ENCODE assay signal across 22 cellular contexts in genomic region chr10:20181408-20181807, GRCh38.
"Had no signal": no experiment of that assay in that cellular context is flagged by ENCODE, and none has a peak within 500 bp of the region (broad histone marks: within the 10 kb centered on the region; RNA-seq: fewer than 3 reads in every experiment).

No MANE protein-coding gene starts in this region.

- H3K27ac ChIP-seq: coronary artery, gastroesophageal sphincter, heart right ventricle, left ventricle myocardium inferior, parathyroid adenoma, tibial nerve had no signal

- H3K27ac Mint-ChIP-seq: activated naive CD4-positive, alpha-beta T cell treated with anti-CD3 and anti-CD28 coated beads, Interleukin-2, amount 10 ng/mL, durations not matched to agents 7 days and 5 days; activated naive CD8-positive, alpha-beta T cell treated with anti-CD3 and anti-CD28 coated beads, Interleukin-2, amount 50 U/mL, for 24 hours; immature natural killer cell; naive thymus-derived CD8-positive, alpha-beta T cell had no signal

- H3K4me3 ChIP-seq: coronary artery, gastroesophageal sphincter, heart right ventricle, left ventricle myocardium inferior, tibial nerve had no signal

- H3K9me3 Mint-ChIP-seq: activated naive CD4-positive, alpha-beta T cell treated with anti-CD3 and anti-CD28 coated beads, Interleukin-2, amount 10 ng/mL, durations not matched to agents 7 days and 5 days; activated naive CD8-positive, alpha-beta T cell treated with anti-CD3 and anti-CD28 coated beads, Interleukin-2, amount 50 U/mL, for 24 hours; immature natural killer cell had no signal

- H3K27me3 ChIP-seq: gastroesophageal sphincter, heart right ventricle, tibial nerve had no signal

- H3K27me3 Mint-ChIP-seq: activated naive CD4-positive, alpha-beta T cell treated with anti-CD3 and anti-CD28 coated beads, Interleukin-2, amount 10 ng/mL, durations not matched to agents 7 days and 5 days; activated naive CD8-positive, alpha-beta T cell treated with anti-CD3 and anti-CD28 coated beads, Interleukin-2, amount 50 U/mL, for 24 hours; naive thymus-derived CD8-positive, alpha-beta T cell had no signal

- DNase-seq: activated CD4-positive, alpha-beta T cell treated with anti-CD3 and anti-CD28 coated beads, Interleukin-2, amount 50 U/mL, for 1 hour; activated CD8-positive, alpha-beta memory T cell treated with anti-CD3 and anti-CD28 coated beads, Interleukin-2, amount 50 U/mL, for 4 hours; activated naive CD4-positive, alpha-beta T cell treated with anti-CD3 and anti-CD28 coated beads, Interleukin-2, amount 10 ng/mL, durations not matched to agents 7 days and 5 days; activated naive CD8-positive, alpha-beta T cell treated with anti-CD3 and anti-CD28 coated beads, Interleukin-2, amount 50 U/mL, for 24 hours; activated T-cell treated with anti-CD3 and anti-CD28 coated beads, Interleukin-2, amount 50 U/mL, for 4 hours; central memory CD4-positive, alpha-beta T cell; heart right ventricle; immature natural killer cell; kidney glomerular epithelial cell; left ventricle myocardium inferior; mesenchymal stem cell; naive thymus-derived CD8-positive, alpha-beta T cell; retina; stimulated activated CD4-positive, alpha-beta T cell treated with anti-CD3 and anti-CD28 coated beads, Interleukin-12 subunit alpha, Interleukin-12 subunit beta, amount 100 ng/mL, for 4 hours; stimulated activated CD4-positive, alpha-beta T cell treated with anti-CD3 and anti-CD28 coated beads, Interleukin-1b, Interleukin-23, amount 100 ng/mL, for 48 hours; stimulated activated naive CD4-positive, alpha-beta T cell treated with Interleukin-2 at 50 U/mL for 16 hours; T1000 had no signal

- H3K4me3 Mint-ChIP-seq: activated naive CD4-positive, alpha-beta T cell treated with anti-CD3 and anti-CD28 coated beads, Interleukin-2, amount 10 ng/mL, durations not matched to agents 7 days and 5 days; activated naive CD8-positive, alpha-beta T cell treated with anti-CD3 and anti-CD28 coated beads, Interleukin-2, amount 50 U/mL, for 24 hours; activated T-cell treated with anti-CD3 and anti-CD28 coated beads, Interleukin-2, amount 50 U/mL, for 4 hours; brain; immature natural killer cell had no signal

- H3K4me1 Mint-ChIP-seq: activated naive CD4-positive, alpha-beta T cell treated with anti-CD3 and anti-CD28 coated beads, Interleukin-2, amount 10 ng/mL, durations not matched to agents 7 days and 5 days; activated naive CD8-positive, alpha-beta T cell treated with anti-CD3 and anti-CD28 coated beads, Interleukin-2, amount 50 U/mL, for 24 hours; brain; immature natural killer cell; naive thymus-derived CD8-positive, alpha-beta T cell had no signal

- H3K36me3 Mint-ChIP-seq: activated naive CD4-positive, alpha-beta T cell treated with anti-CD3 and anti-CD28 coated beads, Interleukin-2, amount 10 ng/mL, durations not matched to agents 7 days and 5 days; brain; naive thymus-derived CD8-positive, alpha-beta T cell had no signal
